In genomic region chrX:119067023-119067739, GRCh38 we compare ENCODE assay signal across 8 cellular contexts. TPM values are rescaled to one million over a fixed set of nuclear protein-coding genes. Genes with fewer than 3 reads are reported as not detected.
A peak's percentile ranks its signal among the peaks of the same experiment; 100 is the strongest.
DNase-seq lines count a peak whose midpoint lies in the region; ATAC-seq and TF ChIP-seq lines count a peak whose summit lies in the region.

No MANE protein-coding gene starts in this region.

- ATAC-seq in activated T-cell treated with anti-CD3 and anti-CD28 coated beads, Interleukin-2, amount 50 U/mL, for 4 hours: peak; percentile 48 to 70
- ATAC-seq in foreskin keratinocyte: peak; percentile 67

- POLR2A ChIA-PET in HEK293 (lab: Yijun Ruan, JAX): interaction anchor here (0.6 to 0.9 kb wide), 2 partner anchors 59 to 244 kb away, joined by 4 to 6 read pairs; partner anchors contain the start of gene ZCCHC12

- 1 to 5% (median 2%) methylated on average over 7 of the region's 7 CpGs for WGBS in ovary, 3 donors

- H3K36me3 ChIP-seq in HEK293 (ENCODE audit: control insufficient read depth in 2 of 2, insufficient read depth in 1 of 2, low read length in 2 of 2) (no peaks in the 10 kb centered on the region), ovary (no peaks in the 10 kb centered on the region)

- H3K36me3 Mint-ChIP-seq in activated T-cell treated with anti-CD3 and anti-CD28 coated beads, Interleukin-2, amount 50 U/mL, for 4 hours (ENCODE audit: insufficient read depth): no peaks in the 10 kb centered on the region

- CTCF ChIA-PET in HEK293 (lab: Yijun Ruan, JAX): interaction anchor here (0.6 to 7.7 kb wide), 32 partner anchors 8 to 916 kb away, joined by 3 to 42 read pairs (median 4); no protein-coding TSS in a partner anchor

- no peak for TF ChIP-seq EP300 in ovary (IDR thresholded peaks at IDR 0.05)

- TF ChIP-seq CTCF in HEK293 (tag by site-specific recombination; IDR thresholded peaks at IDR 0.05) (peak; percentile 43; the same call in 1 of the 2 replicates), foreskin keratinocyte (conservative IDR thresholded peaks at IDR 0.05) (peak; percentile 61), ovary (IDR thresholded peaks at IDR 0.05) (peak; percentile 16 to 59 (median 42))

- H3K27me3 ChIP-seq in foreskin keratinocyte: peaks cover 3% of the 10 kb centered on the region
- no peaks in the 10 kb centered on the region for H3K27me3 ChIP-seq in ovary

- intact Hi-C loops in ovary (cut with DNase I): loop anchor here (5.0 to 10.0 kb wide), 3 partner anchors 62 to 222 kb away; no protein-coding TSS in a partner anchor

- no peaks in the 10 kb centered on the region for H3K9me3 Mint-ChIP-seq in activated T-cell treated with anti-CD3 and anti-CD28 coated beads, Interleukin-2, amount 50 U/mL, for 4 hours

- no peaks in the 10 kb centered on the region for H3K9me3 ChIP-seq in HEK293 (ENCODE audit: control insufficient read depth, insufficient read depth, low read depth, low read length)
- H3K9me3 ChIP-seq in ovary: no peaks in the 10 kb centered on the region

- DNase-seq in COLO668 (lab: John Stamatoyannopoulos, UW; ENCODE audit: unreplicated experiment) (peak; percentile 20), NCI-H526 treated with DMSO at 0.1 percent for 48 hours (lab: John Stamatoyannopoulos, UW) (peak; percentile 3), foreskin keratinocyte (peak; percentile 2 to 9), ovary (peak; percentile 42 to 71 (median 64)), mesenteric fat pad (ENCODE audit: low spot score) (no peak), GOT3 (lab: John Stamatoyannopoulos, UW) (no peak)
- DNase-seq in activated T-cell treated with anti-CD3 and anti-CD28 coated beads, Interleukin-2, amount 50 U/mL, for 4 hours: no peak

- H3K27ac ChIP-seq in HEK293 (ENCODE audit: extremely low read depth, low read depth, low read length) (no peak overlapping the region), foreskin keratinocyte (no peak overlapping the region), ovary (no peak overlapping the region)

- peaks cover 4% of the 10 kb centered on the region for H3K27me3 Mint-ChIP-seq in activated T-cell treated with anti-CD3 and anti-CD28 coated beads, Interleukin-2, amount 50 U/mL, for 4 hours (ENCODE audit: low read depth)

- H3K4me3 ChIP-seq in HEK293 (ENCODE audit: low read depth, low read length) (no peak overlapping the region), ovary (no peak overlapping the region)

- no peaks in the 10 kb centered on the region for H3K4me1 ChIP-seq in HEK293 (ENCODE audit: control insufficient read depth, insufficient read depth, low read length)
- H3K4me1 ChIP-seq in foreskin keratinocyte: no peaks in the 10 kb centered on the region
- H3K4me1 ChIP-seq in ovary (ENCODE audit: insufficient read depth): no peaks in the 10 kb centered on the region

- H3K4me3 Mint-ChIP-seq in activated T-cell treated with anti-CD3 and anti-CD28 coated beads, Interleukin-2, amount 50 U/mL, for 4 hours: no peak overlapping the region

- H3K4me1 Mint-ChIP-seq in activated T-cell treated with anti-CD3 and anti-CD28 coated beads, Interleukin-2, amount 50 U/mL, for 4 hours (ENCODE audit: low read depth): no peaks in the 10 kb centered on the region

- no peak for TF ChIP-seq POLR2A in ovary (IDR thresholded peaks at IDR 0.05)

TF ChIP-seq in HEK293, 187 proteins besides CTCF, POLR2A, EP300 and RAD21:
- TF ChIP-seq ZNF704 (tag by site-specific recombination; IDR thresholded peaks at IDR 0.05) (no peak), ZNF518A (tag by site-specific recombination; conservative IDR thresholded peaks at IDR 0.05; ENCODE audit: low read depth) (no peak), ZFP37 (tag by site-specific recombination; IDR thresholded peaks at IDR 0.05) (no peak), YY2 (tag by site-specific recombination; IDR thresholded peaks at IDR 0.05) (no peak), REST (tag by site-specific recombination; IDR thresholded peaks at IDR 0.05) (no peak), ZNF654 (tag by site-specific recombination; IDR thresholded peaks at IDR 0.05; ENCODE audit: low read depth) (peak; percentile 76)

RNA-seq across cellular contexts. Expression of gene CT47C1, which starts 5.6 kb away (rescaled TPM):
- total RNA-seq in activated T-cell treated with anti-CD3 and anti-CD28 coated beads, Interleukin-2, amount 50 U/mL, for 4 hours: not detected
- total RNA-seq in foreskin keratinocyte (not detected in 2 replicates), ovary (not detected), mesenteric fat pad (not detected)
- polyA plus RNA-seq in foreskin keratinocyte (not detected in 2 replicates), ovary (not detected)

Comparison
In these comparisons a context has a peak if more than half of its experiments do, and no peak if none do; other contexts are left out.
1. DNase-seq: peak in COLO668 (single experiment), NCI-H526 treated with DMSO at 0.1 percent for 48 hours (single experiment), foreskin keratinocyte (2 of 2) and ovary (5 of 5); none in activated T-cell treated with anti-CD3 and anti-CD28 coated beads, Interleukin-2, amount 50 U/mL, for 4 hours (single experiment), mesenteric fat pad (single experiment) and GOT3 (single experiment).
2. Peak in every context shown above with its lines, with median percentiles within 50 percentile points of each other: CTCF ChIP-seq.